In the genomic region with DNA sequence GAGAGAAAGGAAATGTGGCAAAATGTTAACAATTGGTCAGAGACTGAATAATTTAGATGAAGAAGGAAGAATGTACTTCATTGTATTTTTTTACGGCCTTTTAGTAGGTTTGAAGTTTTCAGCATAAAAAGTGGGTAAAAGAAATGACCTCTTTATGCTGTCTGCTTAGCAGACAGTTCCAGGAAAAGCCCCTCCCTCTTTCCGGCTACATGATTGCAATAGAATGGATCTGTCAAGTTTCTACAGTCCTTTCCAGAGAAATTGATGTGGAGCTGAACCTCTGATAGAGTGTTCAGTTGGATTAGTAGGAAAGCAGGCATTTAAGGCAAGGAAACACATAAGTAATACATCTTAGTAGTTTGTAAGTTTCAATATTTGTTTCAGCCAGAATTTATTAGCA, we compare ENCODE assay signal across 26 cellular contexts.
"Had no signal": no experiment of that assay in that cellular context is flagged by ENCODE, and none has a peak within 500 bp of the region (broad histone marks: within the 10 kb centered on the region; RNA-seq: fewer than 3 reads in every experiment).

No MANE protein-coding gene starts in this region.

- ATAC-seq: activated CD4-positive, CD25-positive, alpha-beta regulatory T cell treated with anti-CD3 and anti-CD28 coated beads, Interleukin-2, amount 50 U/mL, for 24 hours; activated CD8-positive, alpha-beta T cell treated with anti-CD3 and anti-CD28 coated beads for 36 hours; body of pancreas; PC-3 had no signal

- H3K36me3 Mint-ChIP-seq: activated naive CD4-positive, alpha-beta T cell treated with anti-CD3 and anti-CD28 coated beads, Interleukin-2, amount 50 U/mL, for 24 hours; IgD-negative memory B cell had no signal

- H3K27ac ChIP-seq: body of pancreas, SJSA1, WERI-Rb-1 had no signal

- H3K27ac Mint-ChIP-seq: activated CD8-positive, alpha-beta T cell treated with anti-CD3 and anti-CD28 coated beads for 36 hours; activated naive CD4-positive, alpha-beta T cell treated with anti-CD3 and anti-CD28 coated beads, Interleukin-2, amount 50 U/mL, for 24 hours; T-helper 1 cell treated with Interleukin-12 subunit alpha and Interleukin-12 subunit beta and Interleukin-4 antibody, amounts not matched to agents 30 μg/mL and 1 μg/mL, for 36 hours had no signal

- H3K4me3 Mint-ChIP-seq: activated CD8-positive, alpha-beta T cell treated with anti-CD3 and anti-CD28 coated beads for 36 hours; activated naive CD4-positive, alpha-beta T cell treated with anti-CD3 and anti-CD28 coated beads, Interleukin-2, amount 50 U/mL, for 24 hours; central memory CD8-positive, alpha-beta T cell; IgD-negative memory B cell; T-helper 1 cell treated with Interleukin-12 subunit alpha and Interleukin-12 subunit beta and Interleukin-4 antibody, amounts not matched to agents 30 μg/mL and 1 μg/mL, for 36 hours had no signal

- H3K4me3 ChIP-seq: body of pancreas, MG63, SJSA1 had no signal

- H3K4me1 ChIP-seq: SJSA1 had no signal

- H3K9me3 ChIP-seq: body of pancreas, MG63, SJSA1 had no signal

- FAIRE-seq: RCC 7860 had no signal

- DNase-seq: activated CD4-positive, alpha-beta T cell treated with anti-CD3 and anti-CD28 coated beads for 4 hours; activated CD8-positive, alpha-beta memory T cell treated with anti-CD3 and anti-CD28 coated beads, Interleukin-2, amount 50 U/mL, for 4 hours; activated CD8-positive, alpha-beta T cell treated with anti-CD3 and anti-CD28 coated beads for 36 hours; aorta; body of pancreas; MG63; MV-4-11; NCI-H1105; NCI-H1436; NCI-H1694 treated with DMSO at 0.1 percent for 48 hours; NCI-H2029 treated with DMSO at 0.1 percent for 48 hours; NCI-H345; NCI-H510A; NCI-H526 treated with DMSO at 0.1 percent for 48 hours; NK-92 treated with Interleukin-12 subunit alpha and Interleukin-12 subunit beta, amount 100 ng/mL, for 24 hours; PC-3; SHP77; T1000; WERI-Rb-1 had no signal

- H3K9me3 Mint-ChIP-seq: activated CD8-positive, alpha-beta T cell treated with anti-CD3 and anti-CD28 coated beads for 36 hours; activated naive CD4-positive, alpha-beta T cell treated with anti-CD3 and anti-CD28 coated beads, Interleukin-2, amount 50 U/mL, for 24 hours; central memory CD8-positive, alpha-beta T cell; IgD-negative memory B cell; T-helper 1 cell treated with Interleukin-12 subunit alpha and Interleukin-12 subunit beta and Interleukin-4 antibody, amounts not matched to agents 30 μg/mL and 1 μg/mL, for 36 hours had no signal

- H3K36me3 ChIP-seq: MG63, SJSA1, WERI-Rb-1 had no signal

- H3K27me3 ChIP-seq: body of pancreas, MG63, SJSA1 had no signal

- H3K27me3 Mint-ChIP-seq: activated CD8-positive, alpha-beta T cell treated with anti-CD3 and anti-CD28 coated beads for 36 hours; activated naive CD4-positive, alpha-beta T cell treated with anti-CD3 and anti-CD28 coated beads, Interleukin-2, amount 50 U/mL, for 24 hours; central memory CD8-positive, alpha-beta T cell; IgD-negative memory B cell had no signal
